In the genomic region with DNA sequence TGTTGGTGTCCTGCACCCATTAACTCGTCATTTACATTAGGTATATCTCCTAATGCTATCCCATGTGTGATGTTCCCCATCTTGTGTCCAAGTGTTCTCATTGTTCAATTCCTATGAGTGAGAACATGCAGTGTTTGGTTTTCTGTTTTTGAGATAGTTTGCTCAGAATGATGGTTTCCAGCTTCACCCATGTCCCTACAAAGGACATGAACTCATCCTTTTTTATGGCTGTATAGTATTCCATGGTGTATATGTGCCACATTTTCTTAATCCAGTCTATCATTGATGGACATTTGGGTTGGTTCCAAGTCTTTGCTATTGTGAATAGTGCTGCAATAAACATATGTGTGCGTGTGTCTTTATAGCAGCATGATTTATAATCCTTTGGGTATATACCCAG, we compare ENCODE assay signal across 1 cellular context. TPM values are rescaled to one million over a fixed set of nuclear protein-coding genes. Genes with fewer than 3 reads are reported as not detected.
"Had no signal": no experiment of that assay in that cellular context is flagged by ENCODE, and none has a peak within 500 bp of the region (broad histone marks: within the 10 kb centered on the region; RNA-seq: fewer than 3 reads in every experiment).

No MANE protein-coding gene starts in this region.

RNA-seq across cellular contexts. Expression of a gene that starts 49.1 kb away (rescaled TPM):
- polyA plus RNA-seq: IgD-negative memory B cell had no signal
